In the genomic region with DNA sequence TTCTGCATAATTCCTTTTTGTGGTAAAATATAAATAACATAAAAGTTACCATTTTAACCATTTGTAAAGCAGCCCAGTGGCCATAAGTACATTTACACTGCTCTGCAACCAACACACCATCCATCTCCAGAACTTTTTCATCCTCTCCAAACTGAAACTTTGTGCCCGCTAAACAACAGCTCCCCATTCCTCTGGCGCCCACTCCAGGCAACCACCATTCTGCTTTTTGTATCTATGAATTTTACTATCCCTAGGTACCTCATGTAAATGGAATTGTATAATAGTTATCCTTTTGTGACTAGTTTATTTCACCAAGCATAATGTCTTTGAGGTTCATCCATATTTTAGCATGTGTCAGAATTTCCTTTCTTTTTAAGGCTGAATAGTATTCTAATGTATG, we compare ENCODE assay signal across 8 cellular contexts.
"Had no signal": no experiment of that assay in that cellular context is flagged by ENCODE, and none has a peak within 500 bp of the region (broad histone marks: within the 10 kb centered on the region; RNA-seq: fewer than 3 reads in every experiment).

No MANE protein-coding gene starts in this region.

- H3K4me3 ChIP-seq: GM23248 had no signal

- H2AFZ ChIP-seq: GM23248 had no signal

- ATAC-seq: HepG2 had no signal

- H3K27ac Mint-ChIP-seq: HFFc6 had no signal

- H3K27me3 Mint-ChIP-seq: IgD-negative memory B cell had no signal

- H3K9ac ChIP-seq: GM23248 had no signal

- H3K27ac ChIP-seq: GM23248, HL-60 had no signal

- H3K9me3 Mint-ChIP-seq: HFFc6, IgD-negative memory B cell had no signal

- DNase-seq: GM23248, H7, HCEC 1CT, HFFc6, KG1 had no signal

- FAIRE-seq: HepG2 had no signal

- H3K4me3 Mint-ChIP-seq: HFFc6, IgD-negative memory B cell had no signal
